1 cellular context compared by ENCODE assay signal in genomic region chr6:82874867-82875266, GRCh38.
TF ChIP-seq lines count a peak whose summit lies in the region.

No MANE protein-coding gene starts in this region.

TF ChIP-seq in GM23338, 12 proteins besides CTCF, POLR2A, EP300 and RAD21:
- TF ChIP-seq ZNF462 (CRISPR knock-in tag; IDR thresholded peaks at IDR 0.05), result no peak
- no peak for TF ChIP-seq EZH2 (IDR thresholded peaks at IDR 0.05; ENCODE audit: low read depth, unreplicated experiment)
- no peak for TF ChIP-seq ZNF114 (CRISPR knock-in tag; IDR thresholded peaks at IDR 0.05)
- TF ChIP-seq CREB1 (CRISPR knock-in tag; IDR thresholded peaks at IDR 0.05; ENCODE audit: low read depth), result no peak
- TF ChIP-seq JUNB (IDR thresholded peaks at IDR 0.05; ENCODE audit: unreplicated experiment), result no peak
- no peak for TF ChIP-seq EZH2phosphoT487 (IDR thresholded peaks at IDR 0.05; ENCODE audit: unreplicated experiment)
- TF ChIP-seq ETS1 (IDR thresholded peaks at IDR 0.05), result no peak
- TF ChIP-seq POLR2AphosphoS5 (IDR thresholded peaks at IDR 0.05; ENCODE audit: low read depth), result no peak
- TF ChIP-seq ZNF331 (CRISPR knock-in tag; IDR thresholded peaks at IDR 0.05; ENCODE audit: low read depth), result no peak
- TF ChIP-seq, protein P1, sequence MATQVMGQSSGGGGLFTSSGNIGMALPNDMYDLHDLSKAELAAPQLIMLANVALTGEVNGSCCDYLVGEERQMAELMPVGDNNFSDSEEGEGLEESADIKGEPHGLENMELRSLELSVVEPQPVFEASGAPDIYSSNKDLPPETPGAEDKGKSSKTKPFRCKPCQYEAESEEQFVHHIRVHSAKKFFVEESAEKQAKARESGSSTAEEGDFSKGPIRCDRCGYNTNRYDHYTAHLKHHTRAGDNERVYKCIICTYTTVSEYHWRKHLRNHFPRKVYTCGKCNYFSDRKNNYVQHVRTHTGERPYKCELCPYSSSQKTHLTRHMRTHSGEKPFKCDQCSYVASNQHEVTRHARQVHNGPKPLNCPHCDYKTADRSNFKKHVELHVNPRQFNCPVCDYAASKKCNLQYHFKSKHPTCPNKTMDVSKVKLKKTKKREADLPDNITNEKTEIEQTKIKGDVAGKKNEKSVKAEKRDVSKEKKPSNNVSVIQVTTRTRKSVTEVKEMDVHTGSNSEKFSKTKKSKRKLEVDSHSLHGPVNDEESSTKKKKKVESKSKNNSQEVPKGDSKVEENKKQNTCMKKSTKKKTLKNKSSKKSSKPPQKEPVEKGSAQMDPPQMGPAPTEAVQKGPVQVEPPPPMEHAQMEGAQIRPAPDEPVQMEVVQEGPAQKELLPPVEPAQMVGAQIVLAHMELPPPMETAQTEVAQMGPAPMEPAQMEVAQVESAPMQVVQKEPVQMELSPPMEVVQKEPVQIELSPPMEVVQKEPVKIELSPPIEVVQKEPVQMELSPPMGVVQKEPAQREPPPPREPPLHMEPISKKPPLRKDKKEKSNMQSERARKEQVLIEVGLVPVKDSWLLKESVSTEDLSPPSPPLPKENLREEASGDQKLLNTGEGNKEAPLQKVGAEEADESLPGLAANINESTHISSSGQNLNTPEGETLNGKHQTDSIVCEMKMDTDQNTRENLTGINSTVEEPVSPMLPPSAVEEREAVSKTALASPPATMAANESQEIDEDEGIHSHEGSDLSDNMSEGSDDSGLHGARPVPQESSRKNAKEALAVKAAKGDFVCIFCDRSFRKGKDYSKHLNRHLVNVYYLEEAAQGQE (IDR thresholded peaks at IDR 0.05; ENCODE audit: unreplicated experiment), result no peak
- TF ChIP-seq STAT1 (IDR thresholded peaks at IDR 0.05; ENCODE audit: unreplicated experiment), result no peak
- TF ChIP-seq NANOG (IDR thresholded peaks at IDR 0.05; ENCODE audit: borderline replicate concordance), result no peak
TF ChIP-seq in GM23338: peak in this region for 0.
